In the genomic region with DNA sequence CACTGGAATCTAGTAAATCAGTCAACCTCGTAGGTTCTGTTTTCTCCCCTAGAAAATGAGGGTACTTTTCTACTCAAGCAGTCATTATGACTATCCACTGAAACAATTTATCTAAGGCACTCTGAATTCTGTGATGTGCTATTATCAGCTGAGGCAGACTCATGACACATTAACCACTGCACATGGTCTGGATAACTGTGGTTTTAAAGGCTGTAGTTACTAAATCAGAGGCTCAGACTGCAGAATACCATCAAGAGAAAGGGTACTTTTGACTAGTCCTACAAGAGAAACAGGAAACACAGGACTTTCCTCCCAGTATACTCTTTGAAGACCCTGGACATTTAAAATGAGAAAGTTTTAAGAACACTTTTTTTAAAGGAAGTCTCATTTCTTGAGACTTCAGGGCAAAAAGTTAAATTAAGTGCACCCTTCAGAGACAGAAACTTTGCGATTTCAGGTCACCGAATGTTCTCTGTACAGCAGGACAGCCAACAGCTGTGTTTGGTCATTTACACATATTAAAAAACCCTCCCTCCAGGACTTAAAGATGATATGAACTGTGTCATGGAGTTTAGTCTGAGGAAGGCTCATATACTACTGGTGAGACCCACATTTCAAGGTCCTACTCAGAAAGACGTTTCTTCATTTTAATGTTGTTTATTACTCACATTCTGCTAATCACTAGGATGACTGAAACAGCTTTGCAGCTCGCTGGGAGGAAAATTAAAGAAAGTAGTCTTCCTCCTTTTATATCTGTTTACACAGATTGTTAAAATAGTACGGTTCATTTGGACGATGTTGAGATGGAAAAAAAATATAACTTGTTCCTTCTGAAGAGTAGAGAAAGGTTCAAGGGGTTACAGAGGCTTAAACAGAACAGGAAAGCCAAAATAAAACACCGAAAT, we compare ENCODE assay signal across 8 cellular contexts. TPM values are rescaled to one million over a fixed set of nuclear protein-coding genes. Genes with fewer than 3 reads are reported as not detected.
DNase-seq lines count a peak whose midpoint lies in the region; ATAC-seq, FAIRE-seq and TF ChIP-seq lines count a peak whose summit lies in the region.

No MANE protein-coding gene starts in this region.

- no peak overlapping the region for H2BK120ac ChIP-seq in H9 (ENCODE audit: low read depth, low read length, poor library complexity, severe bottlenecking)

- H2BK20ac ChIP-seq in H9 (ENCODE audit: low read depth, low read length, poor library complexity, severe bottlenecking), result no peak overlapping the region

- no peak for TF ChIP-seq POLR2A in GM12892 (IDR thresholded peaks at IDR 0.05; ENCODE audit: low read depth, low read length)

- no peak for FAIRE-seq in GM12892 (lab: Jason Lieb, UNC)

- H3K23me2 ChIP-seq in H9 (ENCODE audit: insufficient read length, low read depth, low read length, poor library complexity, severe bottlenecking), result no peaks in the 10 kb centered on the region

- H3K9me3 ChIP-seq in lung (ENCODE audit: control insufficient read depth in 2 of 2, insufficient read depth in 1 of 2, low read length in 1 of 2), result no peaks in the 10 kb centered on the region
- no peaks in the 10 kb centered on the region for H3K9me3 ChIP-seq in H9 (ENCODE audit: control insufficient read depth, low read depth, low read length)

- ATAC-seq in HG02981 (IDR thresholded peaks at IDR 0.05; ENCODE audit: unreplicated experiment) (peak; percentile 83), lung (ENCODE audit: insufficient read depth, low FRiP score) (peak; percentile 53)

- no peaks in the 10 kb centered on the region for H4K20me1 ChIP-seq in H9 (ENCODE audit: control insufficient read depth, insufficient read depth, insufficient read length)

- intact Hi-C loops in activated T-helper 1 cell treated with anti-CD3 and anti-CD28 coated beads, Interleukin-12 subunit alpha, Interleukin-12 subunit beta, Interleukin-2, Interleukin-4 antibody, amounts not matched to agents 30 ng/mL and 10 ng/mL and 1 ng/mL, durations not matched to agents 14 hours and 24 hours and 36 hours (cut with micrococcal nuclease), result loop anchor here (1.0 kb wide), 3 partner anchors 10 to 29 kb away; no protein-coding TSS in a partner anchor

- no peak overlapping the region for H2BK12ac ChIP-seq in H9 (ENCODE audit: insufficient read length, low read depth, low read length)

- H3K27me3 ChIP-seq in lung (ENCODE audit: control insufficient read depth, insufficient read depth), result no peaks in the 10 kb centered on the region
- no peaks in the 10 kb centered on the region for H3K27me3 ChIP-seq in H9 (ENCODE audit: insufficient read depth, low read length)

- DNase-seq in GM03348 (ENCODE audit: low spot score), result peak; percentile 80
- DNase-seq in activated T-helper 1 cell treated with anti-CD3 and anti-CD28 coated beads, Interleukin-12 subunit alpha, Interleukin-12 subunit beta, Interleukin-2, Interleukin-4 antibody, amounts not matched to agents 30 ng/mL and 10 ng/mL and 1 ng/mL, durations not matched to agents 14 hours and 24 hours and 36 hours (ENCODE audit: low spot score), result no peak
- no peak for DNase-seq in lung (ENCODE audit: low spot score)
- DNase-seq in GM12892 (ENCODE audit: insufficient read length), result no peak
- no peak for DNase-seq in RPMI8226
- DNase-seq in H9, result no peak
- no peak for DNase-seq in cerebellar cortex (ENCODE audit: low spot score)

- H3K14ac ChIP-seq in H9 (ENCODE audit: insufficient read depth, low read length), result no peak overlapping the region

- no peak overlapping the region for H2BK15ac ChIP-seq in H9 (ENCODE audit: low read depth, low read length)

- H3T11ph ChIP-seq in H9 (ENCODE audit: low read length), result no peak overlapping the region

- no peak overlapping the region for H3K56ac ChIP-seq in H9 (ENCODE audit: insufficient read length, low read depth, low read length)

- no peak overlapping the region for H4K5ac ChIP-seq in H9 (ENCODE audit: insufficient read length, low read depth, low read length)

- peak overlapping the region; percentile 68 for H3K27ac Mint-ChIP-seq in activated T-helper 1 cell treated with anti-CD3 and anti-CD28 coated beads, Interleukin-12 subunit alpha, Interleukin-12 subunit beta, Interleukin-2, Interleukin-4 antibody, amounts not matched to agents 30 ng/mL and 10 ng/mL and 1 ng/mL, durations not matched to agents 14 hours and 24 hours and 36 hours
- H3K27ac Mint-ChIP-seq in H9, result no peak overlapping the region

- H3K27me3 Mint-ChIP-seq in activated T-helper 1 cell treated with anti-CD3 and anti-CD28 coated beads, Interleukin-12 subunit alpha, Interleukin-12 subunit beta, Interleukin-2, Interleukin-4 antibody, amounts not matched to agents 30 ng/mL and 10 ng/mL and 1 ng/mL, durations not matched to agents 14 hours and 24 hours and 36 hours (ENCODE audit: insufficient read depth), result no peaks in the 10 kb centered on the region
- no peaks in the 10 kb centered on the region for H3K27me3 Mint-ChIP-seq in H9 (ENCODE audit: low read depth)

- peaks cover 74% of the 10 kb centered on the region for H3K36me3 Mint-ChIP-seq in activated T-helper 1 cell treated with anti-CD3 and anti-CD28 coated beads, Interleukin-12 subunit alpha, Interleukin-12 subunit beta, Interleukin-2, Interleukin-4 antibody, amounts not matched to agents 30 ng/mL and 10 ng/mL and 1 ng/mL, durations not matched to agents 14 hours and 24 hours and 36 hours (ENCODE audit: low read depth)
- H3K36me3 Mint-ChIP-seq in H9 (ENCODE audit: insufficient read depth in 1 of 3, low read depth in 3 of 3), result no peaks in the 10 kb centered on the region

- H3K4me2 ChIP-seq in H9 (ENCODE audit: insufficient read depth, insufficient read length, low read length), result no peak overlapping the region

- no peaks in the 10 kb centered on the region for H3K79me1 ChIP-seq in H9 (ENCODE audit: insufficient read depth, low read depth, low read length, poor library complexity, severe bottlenecking)

- H4K91ac ChIP-seq in H9 (ENCODE audit: insufficient read length, low read depth, low read length), result no peak overlapping the region

- H2AFZ ChIP-seq in H9 (ENCODE audit: low read length), result no peak overlapping the region

- no peak overlapping the region for H3K4me3 ChIP-seq in lung

- H3K36me3 ChIP-seq in lung (ENCODE audit: control insufficient read depth in 2 of 2, insufficient read depth in 2 of 2, low read length in 2 of 2), result peaks cover 0 to 2% of the 10 kb centered on the region in 2 donors

- TF ChIP-seq CTCF in lung (IDR thresholded peaks at IDR 0.05; ENCODE audit: control extremely low read depth, extremely low read depth), result no peak
- no peak for TF ChIP-seq CTCF in H9 (conservative IDR thresholded peaks at IDR 0.05)

- H3K18ac ChIP-seq in H9 (ENCODE audit: insufficient read length, low read depth, low read length), result no peak overlapping the region

- WGBS in lung, 2 donors, result 58 to 73% methylated on average over 8 of the region's 8 CpGs
- WGBS in H9 (ENCODE audit: extremely low coverage, insufficient read length, low lambda C conversion rate), result no CpG with 5 or more reads among the region's 8 CpGs

- no peak overlapping the region for H2AK5ac ChIP-seq in H9 (ENCODE audit: insufficient read length, low read length)

- H3K23ac ChIP-seq in H9 (ENCODE audit: insufficient read length, low read depth, low read length), result no peak overlapping the region

- H3K9ac ChIP-seq in H9 (ENCODE audit: extremely low read depth, insufficient read length, low read length), result no peak overlapping the region

- H3K4me1 ChIP-seq in lung (ENCODE audit: control insufficient read depth in 2 of 2, insufficient read depth in 2 of 2, low read length in 2 of 2) (peaks cover 9 to 35% of the 10 kb centered on the region in 2 donors), H9 (ENCODE audit: insufficient read depth, low read length) (peaks cover 2% of the 10 kb centered on the region; the same call in 1 of the 2 replicates)

- H3K4me1 Mint-ChIP-seq in activated T-helper 1 cell treated with anti-CD3 and anti-CD28 coated beads, Interleukin-12 subunit alpha, Interleukin-12 subunit beta, Interleukin-2, Interleukin-4 antibody, amounts not matched to agents 30 ng/mL and 10 ng/mL and 1 ng/mL, durations not matched to agents 14 hours and 24 hours and 36 hours (ENCODE audit: low read depth), result peaks cover 73% of the 10 kb centered on the region
- H3K4me1 Mint-ChIP-seq in H9, result peaks cover 11 to 21% of the 10 kb centered on the region in 2 experiments

- H3K27ac ChIP-seq in lung (ENCODE audit: low read depth in 1 of 2, low read length in 1 of 2) (peak overlapping the region in 1 of 2 donors; percentile 80), H9 (ENCODE audit: insufficient read length, low read depth, low read length) (no peak overlapping the region)

- H3K4me3 Mint-ChIP-seq in activated T-helper 1 cell treated with anti-CD3 and anti-CD28 coated beads, Interleukin-12 subunit alpha, Interleukin-12 subunit beta, Interleukin-2, Interleukin-4 antibody, amounts not matched to agents 30 ng/mL and 10 ng/mL and 1 ng/mL, durations not matched to agents 14 hours and 24 hours and 36 hours, result peak overlapping the region; percentile 42
- H3K4me3 Mint-ChIP-seq in H9, result no peak overlapping the region

- H2BK5ac ChIP-seq in H9 (ENCODE audit: insufficient read length, low read length), result no peak overlapping the region

- no peaks in the 10 kb centered on the region for H3K79me2 ChIP-seq in H9 (ENCODE audit: insufficient read depth, low read length)

- H3K9me3 Mint-ChIP-seq in activated T-helper 1 cell treated with anti-CD3 and anti-CD28 coated beads, Interleukin-12 subunit alpha, Interleukin-12 subunit beta, Interleukin-2, Interleukin-4 antibody, amounts not matched to agents 30 ng/mL and 10 ng/mL and 1 ng/mL, durations not matched to agents 14 hours and 24 hours and 36 hours, result no peaks in the 10 kb centered on the region
- H3K9me3 Mint-ChIP-seq in H9, result no peaks in the 10 kb centered on the region; a peak in 1 of 5 replicates

- no peak overlapping the region for H4K8ac ChIP-seq in H9 (replicated peaks; ENCODE audit: insufficient read length, low read depth, low read length)

- H3K4ac ChIP-seq in H9 (ENCODE audit: low read depth, low read length), result no peak overlapping the region

RNA-seq across cellular contexts. Expression of a gene that starts 19.9 kb away (rescaled TPM):
- total RNA-seq in activated T-helper 1 cell treated with anti-CD3 and anti-CD28 coated beads, Interleukin-12 subunit alpha, Interleukin-12 subunit beta, Interleukin-2, Interleukin-4 antibody, amounts not matched to agents 30 ng/mL and 10 ng/mL and 1 ng/mL, durations not matched to agents 14 hours and 24 hours and 36 hours, result 107 and 109 TPM in 2 replicates
- 100 to 1,000 TPM in 1 of 2 donors, 10 to 100 TPM in 1; 58.2 to 108 TPM for total RNA-seq in lung
- polyA plus RNA-seq in lung, result 10 to 100 TPM in 1 of 2 donors, 1 to 10 TPM in 1; 9.7 to 11.6 TPM
- polyA plus RNA-seq in GM12892 (2012; ENCODE audit: missing spikeins), result 15.6 TPM
- total RNA-seq in H9 (2021), result 3.0 and 5.6 TPM in 2 replicates
